In genomic region chr4:185534850-185535761, GRCh38 we compare ENCODE assay signal across 7 cellular contexts. TPM values are rescaled to one million over a fixed set of nuclear protein-coding genes. Genes with fewer than 3 reads are reported as not detected.
DNase-seq lines count a peak whose midpoint lies in the region; ATAC-seq and TF ChIP-seq lines count a peak whose summit lies in the region.

Gene PDLIM3 (minus strand): TSS chr4:185535507. CDS start chr4:185535434, 73 bp downstream.

- H3K36me3 ChIP-seq in osteoblast (ENCODE audit: insufficient read depth, low read length), result no peaks in the 10 kb centered on the region

- no peaks in the 10 kb centered on the region for H3K36me3 Mint-ChIP-seq in IgD-negative memory B cell
- no peaks in the 10 kb centered on the region for H3K36me3 Mint-ChIP-seq in activated T-helper 17 cell treated with anti-CD3 and anti-CD28 coated beads, Interleukin-2, amount 50 U/mL, for 72 hours (ENCODE audit: low read depth)

- peak within 1 kb of the TSS; percentile 88 for H3K4me2 ChIP-seq in osteoblast (ENCODE audit: insufficient read depth, low read length)

- H3K4me3 Mint-ChIP-seq in IgD-negative memory B cell, result peak within 1 kb of the TSS in 3 of 4 donors; percentile 62 to 83 (median 76)
- H3K4me3 Mint-ChIP-seq in activated T-helper 17 cell treated with anti-CD3 and anti-CD28 coated beads, Interleukin-2, amount 50 U/mL, for 72 hours, result peak within 1 kb of the TSS; percentile 31

- no peaks in the 10 kb centered on the region for H3K79me2 ChIP-seq in osteoblast (ENCODE audit: insufficient read depth, low read length)

- H3K27ac Mint-ChIP-seq in IgD-negative memory B cell, result no peak within 1 kb of the TSS
- H3K27ac Mint-ChIP-seq in activated T-helper 17 cell treated with anti-CD3 and anti-CD28 coated beads, Interleukin-2, amount 50 U/mL, for 72 hours, result no peak within 1 kb of the TSS

- H3K9me3 Mint-ChIP-seq in IgD-negative memory B cell, result no peaks in the 10 kb centered on the region
- no peaks in the 10 kb centered on the region for H3K9me3 Mint-ChIP-seq in activated T-helper 17 cell treated with anti-CD3 and anti-CD28 coated beads, Interleukin-2, amount 50 U/mL, for 72 hours

- peaks cover 24% of the 10 kb centered on the region for H3K27me3 Mint-ChIP-seq in IgD-negative memory B cell
- peaks cover 39% of the 10 kb centered on the region for H3K27me3 Mint-ChIP-seq in activated T-helper 17 cell treated with anti-CD3 and anti-CD28 coated beads, Interleukin-2, amount 50 U/mL, for 72 hours

- H3K4me3 ChIP-seq in osteoblast (ENCODE audit: insufficient read depth, low read length), result peak within 1 kb of the TSS; percentile 78

- H3K9me3 ChIP-seq in osteoblast (ENCODE audit: low read depth, low read length), result no peaks in the 10 kb centered on the region

- peaks cover 29% of the 10 kb centered on the region for H3K27me3 ChIP-seq in osteoblast (ENCODE audit: insufficient read depth, low read length)

- peak; percentile 48 for DNase-seq in ELR (ENCODE audit: low read depth)
- DNase-seq in Right ventricle myocardium superior, result peak; percentile 82
- peak; percentile 90 for DNase-seq in osteoblast (ENCODE audit: insufficient read length, low spot score, missing footprints)
- DNase-seq in AG08395 (ENCODE audit: low spot score), result no peak

- no peaks in the 10 kb centered on the region for H4K20me1 ChIP-seq in osteoblast (ENCODE audit: insufficient read depth, low read length)

- intact Hi-C loops in Right ventricle myocardium superior (cut with DNase I), result loop anchor here (10.0 kb wide), 1 partner anchor 60 kb away; no protein-coding TSS in a partner anchor

- TF ChIP-seq CTCF in osteoblast (IDR thresholded peaks at IDR 0.05; ENCODE audit: extremely low read depth, low read depth, low read length), result no peak

- peak; percentile 42 for ATAC-seq in activated T-helper 17 cell treated with anti-CD3 and anti-CD28 coated beads, Interleukin-2, amount 50 U/mL, for 72 hours (replicated peaks)
- ATAC-seq in Right ventricle myocardium superior (ENCODE audit: poor library complexity) (peak; percentile 91), GM18519 (IDR thresholded peaks at IDR 0.05; ENCODE audit: low FRiP score, unreplicated experiment) (no peak)

- peaks cover 3 to 7% (median 6%) of the 10 kb centered on the region in 3 donors for H3K4me1 Mint-ChIP-seq in IgD-negative memory B cell
- H3K4me1 Mint-ChIP-seq in activated T-helper 17 cell treated with anti-CD3 and anti-CD28 coated beads, Interleukin-2, amount 50 U/mL, for 72 hours, result no peaks in the 10 kb centered on the region

- peak within 1 kb of the TSS; percentile 80 for H2AFZ ChIP-seq in osteoblast (ENCODE audit: low read length)

- H3K4me1 ChIP-seq in osteoblast (ENCODE audit: insufficient read depth, low read length), result peaks cover 5% of the 10 kb centered on the region

- peak within 1 kb of the TSS; percentile 30 for H3K27ac ChIP-seq in osteoblast (ENCODE audit: low read depth, low read length)

RNA-seq across cellular contexts. Expression of gene PDLIM3, which starts in this region (rescaled TPM):
- polyA plus RNA-seq in IgD-negative memory B cell, result 0.13 TPM
- total RNA-seq in activated T-helper 17 cell treated with anti-CD3 and anti-CD28 coated beads, Interleukin-2, amount 50 U/mL, for 72 hours, result not detected
- total RNA-seq in Right ventricle myocardium superior (208 TPM), osteoblast (1.8 and 2.2 TPM in 2 replicates)

Comparison
In these comparisons a context has a peak if more than half of its experiments do, and no peak if none do; other contexts are left out.
1. RNA of gene PDLIM3 (total RNA-seq): 208 TPM in Right ventricle myocardium superior (single experiment); 1.8 to 2.2 TPM in osteoblast and not detected in activated T-helper 17 cell treated with anti-CD3 and anti-CD28 coated beads, Interleukin-2, amount 50 U/mL, for 72 hours; every median in the first group is over 10 times any median in the second.
2. Peak in ATAC-seq in activated T-helper 17 cell treated with anti-CD3 and anti-CD28 coated beads, Interleukin-2, amount 50 U/mL, for 72 hours; RNA of the gene not detected or under 1 TPM.